Comparison of ENCODE assay signal across 8 cellular contexts in genomic region chr3:12706504-12707253, GRCh38. TPM values are rescaled to one million over a fixed set of nuclear protein-coding genes. Genes with fewer than 3 reads are reported as not detected.
A peak's percentile ranks its signal among the peaks of the same experiment; 100 is the strongest.
DNase-seq lines count a peak whose midpoint lies in the region; ATAC-seq and TF ChIP-seq lines count a peak whose summit lies in the region.

No MANE protein-coding gene starts in this region.

- TF ChIP-seq CTCF in IMR-90 (conservative IDR thresholded peaks at IDR 0.05; ENCODE audit: low read depth, low read length) (peak; percentile 93), gastroesophageal sphincter (IDR thresholded peaks at IDR 0.05) (peak in 3 of 4 experiments; percentile 58 to 63 (median 59)), retinal pigment epithelial cell (conservative IDR thresholded peaks at IDR 0.05; ENCODE audit: low read depth, low read length) (peak; percentile 95)

- no peak overlapping the region for H3K4me2 ChIP-seq in IMR-90 (ENCODE audit: low read depth, low read length)

- H2BK20ac ChIP-seq in IMR-90 (ENCODE audit: low read depth, low read length): no peak overlapping the region

- ATAC-seq in GM21390 (IDR thresholded peaks at IDR 0.05; ENCODE audit: unreplicated experiment) (peak; percentile 90), IMR-90 (ENCODE audit: low read depth) (peak; percentile 95), gastroesophageal sphincter (peak; percentile 77)

- H2BK120ac ChIP-seq in IMR-90 (ENCODE audit: low read depth, low read length): no peak overlapping the region

- H3K36me3 ChIP-seq in IMR-90 (ENCODE audit: control insufficient read depth, insufficient read depth, low read length): no peaks in the 10 kb centered on the region
- H3K36me3 ChIP-seq in gastroesophageal sphincter: no peaks in the 10 kb centered on the region

- no peak overlapping the region for H3K56ac ChIP-seq in IMR-90 (ENCODE audit: extremely low read depth, insufficient read depth, low read length)

- DNase-seq in DMS114 treated with DMSO at 0.1 percent for 48 hours (lab: John Stamatoyannopoulos, UW; ENCODE audit: unreplicated experiment) (peak; percentile 62), IMR-90 (peak; percentile 74), RKO (ENCODE audit: low spot score) (peak; percentile 84), activated T-helper 1 cell treated with Interleukin-2 at 50 U/mL for 16 hours (ENCODE audit: low read depth) (peak; percentile 2), retinal pigment epithelial cell (ENCODE audit: low read depth) (no peak), cerebellar nuclear complex (lab: John Stamatoyannopoulos, UW) (no peak)

- no peak overlapping the region for H4K5ac ChIP-seq in IMR-90 (ENCODE audit: low read depth, low read length)

- H4K8ac ChIP-seq in IMR-90 (ENCODE audit: low read depth in 2 of 2, low read length in 2 of 2): no peak overlapping the region

- 0 out of 2 replicates have a peak, but pooled peaks cover 5% of the 10 kb centered on the region for H3K9me1 ChIP-seq in IMR-90 (ENCODE audit: insufficient read depth, low read length)

- H3K4me3 ChIP-seq in IMR-90 (ENCODE audit: insufficient read depth, low read depth, low read length): no peak overlapping the region
- no peak overlapping the region for H3K4me3 ChIP-seq in gastroesophageal sphincter
- H3K4me3 ChIP-seq in retinal pigment epithelial cell (ENCODE audit: low read length): no peak overlapping the region

- in situ Hi-C loops in IMR-90 (cut with MboI; ENCODE audit: low sequenced_read_pairs): no loop called here

- no peak overlapping the region for H4K91ac ChIP-seq in IMR-90 (ENCODE audit: insufficient read depth, low read depth, low read length)

- TF ChIP-seq EP300 in gastroesophageal sphincter (IDR thresholded peaks at IDR 0.05): no peak

- H3K4me1 ChIP-seq in IMR-90 (ENCODE audit: control insufficient read depth, insufficient read depth, low read length): peaks cover 3% of the 10 kb centered on the region; the same call in 1 of the 2 replicates
- no peaks in the 10 kb centered on the region for H3K4me1 ChIP-seq in gastroesophageal sphincter

- peaks cover 8% of the 10 kb centered on the region; the same call in 1 of the 2 replicates for H3K27me3 ChIP-seq in IMR-90 (ENCODE audit: control insufficient read depth, insufficient read depth, low read length)
- no peaks in the 10 kb centered on the region for H3K27me3 ChIP-seq in gastroesophageal sphincter

- no peak overlapping the region for H2BK15ac ChIP-seq in IMR-90 (ENCODE audit: low read depth, low read length)

- no peak overlapping the region for H3K14ac ChIP-seq in IMR-90 (replicated peaks; ENCODE audit: low read depth, low read length)

- dilution Hi-C loops in IMR-90 (cut with HindIII; ENCODE audit: low sequenced_read_pairs, unreplicated experiment): no loop called here

- H2AFZ ChIP-seq in IMR-90 (replicated peaks; ENCODE audit: low read length, poor library complexity): no peak overlapping the region

- no peak overlapping the region for H2BK5ac ChIP-seq in IMR-90 (ENCODE audit: low read depth, low read length, poor library complexity, severe bottlenecking)

- H3K9ac ChIP-seq in IMR-90 (ENCODE audit: low read depth, low read length): no peak overlapping the region

- TF ChIP-seq RAD21 in IMR-90 (IDR thresholded peaks at IDR 0.05; ENCODE audit: low read length): peak; percentile 80

- no peak overlapping the region for H2AK9ac ChIP-seq in IMR-90 (replicated peaks; ENCODE audit: low read depth, low read length, poor library complexity)

- H3K23ac ChIP-seq in IMR-90 (ENCODE audit: low read depth, low read length): no peak overlapping the region

- TF ChIP-seq POLR2A in IMR-90 (IDR thresholded peaks at IDR 0.05; ENCODE audit: low read depth, low read length) (no peak), gastroesophageal sphincter (IDR thresholded peaks at IDR 0.05) (no peak)

- H2AK5ac ChIP-seq in IMR-90 (ENCODE audit: low read depth, low read length): no peak overlapping the region

- no peak overlapping the region for H3K4ac ChIP-seq in IMR-90 (ENCODE audit: low read depth, low read length)

- WGBS in IMR-90 (ENCODE audit: extremely low coverage in 2 of 2, insufficient read length in 1 of 2), 2 experiments: 60% methylated on average over 1 of the region's 2 CpGs; no CpG with 5 or more reads in 1 of the 2 experiments
- WGBS in gastroesophageal sphincter (ENCODE audit: low coverage in 1 of 2), 2 donors: 65 to 92% methylated on average over 2 of the region's 2 CpGs

- H4K20me1 ChIP-seq in IMR-90 (ENCODE audit: insufficient read depth, low read length): no peaks in the 10 kb centered on the region

- BruUV-seq in IMR-90 (replicated peaks; lab: Mats Ljungman, UMichigan): no TSS peak

- no peaks in the 10 kb centered on the region for H3K79me1 ChIP-seq in IMR-90 (ENCODE audit: low read depth in 1 of 2, low read length in 2 of 2)

- H3K27ac ChIP-seq in IMR-90 (ENCODE audit: insufficient read depth, low read length): no peak overlapping the region
- H3K27ac ChIP-seq in gastroesophageal sphincter: no peak overlapping the region

- POLR2A ChIA-PET in IMR-90 (lab: Charles Lee; ENCODE audit: unreplicated experiment): interaction anchor here (0.6 kb wide), 1 partner anchor 14 kb away, joined by 5 read pairs; no protein-coding TSS in a partner anchor

- CTCF ChIA-PET in IMR-90 (lab: Yijun Ruan, JAX): interaction anchor here (0.6 to 1.4 kb wide), 4 partner anchors 10 to 135 kb away, joined by 3 read pairs; partner anchors contain the start of gene RPL32

- H3K9me3 ChIP-seq in IMR-90 (ENCODE audit: control insufficient read depth, insufficient read depth, low read length) (no peaks in the 10 kb centered on the region), gastroesophageal sphincter (no peaks in the 10 kb centered on the region)

- no peak overlapping the region for H3K18ac ChIP-seq in IMR-90 (ENCODE audit: low read depth, low read length)

- intact Hi-C loops in IMR-90 (cut with micrococcal nuclease): loop anchor here (1.0 to 5.0 kb wide), 3 partner anchors 44 to 186 kb away; partner anchors contain the start of gene RAF1

TF ChIP-seq in IMR-90, 13 proteins besides CTCF, POLR2A, EP300 and RAD21:
- TF ChIP-seq MXI1 (IDR thresholded peaks at IDR 0.05; ENCODE audit: borderline replicate concordance, low read depth, low read length): no peak
- TF ChIP-seq SMC3 (IDR thresholded peaks at IDR 0.05; ENCODE audit: low read depth, low read length): peak; percentile 65
- peak; percentile 42; the same call in 1 of the 2 replicates for TF ChIP-seq MAZ (IDR thresholded peaks at IDR 0.05; ENCODE audit: borderline replicate concordance, low read depth, low read length)

RNA-seq across cellular contexts. Expression of gene RAF1, which starts 42.8 kb away (rescaled TPM):
- total RNA-seq in IMR-90 (2012; rRNA removed) (128 and 151 TPM in 2 replicates), gastroesophageal sphincter (100 to 1,000 TPM; 115 to 146 (median 130) TPM)
- polyA plus RNA-seq in IMR-90 (2012; rRNA removed): 101 and 115 TPM in 2 replicates
- 38.5 and 44.5 TPM in 2 replicates for polyA plus RNA-seq in IMR-90 (2012; cell fraction: cytosol; rRNA removed)
- polyA plus RNA-seq in IMR-90 (2012; cell fraction: nucleus; rRNA removed; ENCODE audit: low replicate concordance): 102 and 261 TPM in 2 replicates

RNA-seq across cellular contexts. Expression of gene TMEM40, which starts 52.4 kb away (rescaled TPM):
- total RNA-seq in IMR-90 (2012; rRNA removed) (not detected in 2 replicates), gastroesophageal sphincter (1 to 10 TPM in 1 of 4 donors, not detected in 3; 3.0 TPM)
- 0.27 and 0.29 TPM in 2 replicates for polyA plus RNA-seq in IMR-90 (2012; rRNA removed)
- polyA plus RNA-seq in IMR-90 (2012; cell fraction: cytosol; rRNA removed): 0.14 and 0.24 TPM in 2 replicates
- polyA plus RNA-seq in IMR-90 (2012; cell fraction: nucleus; rRNA removed; ENCODE audit: low replicate concordance): 0.13 and 0.24 TPM in 2 replicates

Comparison
In these comparisons a context has a peak if more than half of its experiments do, and no peak if none do; other contexts are left out.
1. DNase-seq: peak in DMS114 treated with DMSO at 0.1 percent for 48 hours (single experiment), IMR-90 (single experiment), RKO (single experiment) and activated T-helper 1 cell treated with Interleukin-2 at 50 U/mL for 16 hours (single experiment); none in retinal pigment epithelial cell (single experiment) and cerebellar nuclear complex (0 of 2).
2. Peak in every context shown above with its lines, with median percentiles within 50 percentile points of each other: ATAC-seq and CTCF ChIP-seq.